ENCODE assay signal across 17 cellular contexts in genomic region chr17:29747660-29748059, GRCh38.
DNase-seq lines count a peak whose midpoint lies in the region; ATAC-seq and TF ChIP-seq lines count a peak whose summit lies in the region.
"Had no signal": no experiment of that assay in that cellular context is flagged by ENCODE, and none has a peak within 500 bp of the region (broad histone marks: within the 10 kb centered on the region; RNA-seq: fewer than 3 reads in every experiment).

No MANE protein-coding gene starts in this region.

- no peaks in the 10 kb centered on the region for H3K9me3 Mint-ChIP-seq in CD8-positive, alpha-beta T cell
- H3K9me3 Mint-ChIP-seq: T-helper 1 cell treated with Interleukin-12 subunit alpha and Interleukin-12 subunit beta and Interleukin-4 antibody, amounts not matched to agents 30 μg/mL and 1 μg/mL, for 36 hours; WTC11 had no signal

- intact Hi-C loops in CD8-positive, alpha-beta T cell (cut with DNase I, micrococcal nuclease) = no loop called here
- intact Hi-C loops in A673 (cut with micrococcal nuclease; ENCODE audit: unreplicated experiment) = no loop called here

- peak overlapping the region; percentile 24 for H3K27ac Mint-ChIP-seq in CD8-positive, alpha-beta T cell
- H3K27ac Mint-ChIP-seq: T-helper 1 cell treated with Interleukin-12 subunit alpha and Interleukin-12 subunit beta and Interleukin-4 antibody, amounts not matched to agents 30 μg/mL and 1 μg/mL, for 36 hours; WTC11 had no signal

- H3K4me3 ChIP-seq in CD8-positive, alpha-beta T cell (ENCODE audit: low read depth, low read length) = no peak overlapping the region
- H3K4me3 ChIP-seq in A673 (ENCODE audit: low read depth, low read length, poor library complexity, severe bottlenecking) = no peak overlapping the region
- H3K4me3 ChIP-seq: left lung, suprapubic skin had no signal

- POLR2A ChIA-PET in CD8-positive, alpha-beta T cell (lab: Charles Lee) = interaction anchor here (0.7 to 1.1 kb wide), 3 partner anchors 11 to 41 kb away, joined by 3 to 5 read pairs (median 3); no protein-coding TSS in a partner anchor
- POLR2A ChIA-PET in A673 (lab: Charles Lee; ENCODE audit: low non-redundant PET) = no interaction called here

- ATAC-seq in CD8-positive, alpha-beta T cell = no peak
- ATAC-seq in GM18519 (IDR thresholded peaks at IDR 0.05; ENCODE audit: low FRiP score, unreplicated experiment) (no peak), GM18858 (IDR thresholded peaks at IDR 0.05; ENCODE audit: unreplicated experiment) (no peak)
- ATAC-seq: left lung, WTC11 had no signal

- no peak for TF ChIP-seq CTCF in 22Rv1 (IDR thresholded peaks at IDR 0.05)
- TF ChIP-seq CTCF in CD8-positive, alpha-beta T cell (IDR thresholded peaks at IDR 0.05) = no peak
- no peak for TF ChIP-seq CTCF in A673 (conservative IDR thresholded peaks at IDR 0.05; ENCODE audit: low read depth, low read length)

- no peaks in the 10 kb centered on the region for H3K27me3 ChIP-seq in CD8-positive, alpha-beta T cell (ENCODE audit: insufficient read depth, low read length)
- H3K27me3 ChIP-seq in A673 (replicated peaks; ENCODE audit: insufficient read depth, low read depth, low read length, poor library complexity) = no peaks in the 10 kb centered on the region
- H3K27me3 ChIP-seq: left lung, suprapubic skin had no signal

- peaks cover 9% of the 10 kb centered on the region for H3K36me3 ChIP-seq in CD8-positive, alpha-beta T cell (ENCODE audit: insufficient read depth, low read length)
- peaks cover 14% of the 10 kb centered on the region for H3K36me3 ChIP-seq in A673 (ENCODE audit: insufficient read depth, low read length, poor library complexity, severe bottlenecking)
- H3K36me3 ChIP-seq: suprapubic skin had no signal

- H3K4me1 ChIP-seq in CD8-positive, alpha-beta T cell (ENCODE audit: insufficient read depth, low read length) = peaks cover 42% of the 10 kb centered on the region
- H3K4me1 ChIP-seq in A673 (ENCODE audit: insufficient read depth, low read length, poor library complexity, severe bottlenecking) = peaks cover 54% of the 10 kb centered on the region

- CTCF ChIA-PET in CD8-positive, alpha-beta T cell (lab: Charles Lee) = no interaction called here
- CTCF ChIA-PET in A673 (lab: Charles Lee) = no interaction called here

- H3K4me1 Mint-ChIP-seq in CD8-positive, alpha-beta T cell (ENCODE audit: low read depth) = peaks cover 70% of the 10 kb centered on the region

- H3K27me3 Mint-ChIP-seq in CD8-positive, alpha-beta T cell (ENCODE audit: low read depth) = no peaks in the 10 kb centered on the region

- no peaks in the 10 kb centered on the region for H3K9me3 ChIP-seq in CD8-positive, alpha-beta T cell (ENCODE audit: low read length)
- H3K9me3 ChIP-seq in A673 (ENCODE audit: low read depth, low read length, poor library complexity, severe bottlenecking) = no peaks in the 10 kb centered on the region
- H3K9me3 ChIP-seq: left lung, suprapubic skin had no signal

- peaks cover 42% of the 10 kb centered on the region for H3K36me3 Mint-ChIP-seq in CD8-positive, alpha-beta T cell
- H3K36me3 Mint-ChIP-seq: WTC11 had no signal

- peak overlapping the region; percentile 35 for H3K27ac ChIP-seq in 22Rv1
- no peak overlapping the region for H3K27ac ChIP-seq in CD8-positive, alpha-beta T cell (ENCODE audit: low read depth, low read length)
- no peak overlapping the region for H3K27ac ChIP-seq in A673 (ENCODE audit: low read depth, low read length, poor library complexity, severe bottlenecking)
- H3K27ac ChIP-seq: suprapubic skin had no signal

- no peak for DNase-seq in CD8-positive, alpha-beta T cell
- DNase-seq in NCI-H524 (lab: John Stamatoyannopoulos, UW) (peak; percentile 66 to 88), fibroblast of gingiva (ENCODE audit: low read depth) (peak; percentile 27), A673 (ENCODE audit: low spot score) (no peak), NCI-H2081 treated with DMSO at 0.1 percent for 48 hours (lab: John Stamatoyannopoulos, UW) (no peak)
- DNase-seq: activated naive CD4-positive, alpha-beta T cell treated with anti-CD3 and anti-CD28 coated beads, Interleukin-2, amount 50 U/mL, for 16 hours; effector CD4-positive, alpha-beta T cell; Kasumi-1; left lung; NCI-H1417 treated with DMSO at 0.1 percent for 48 hours; NCI-H510A treated with DMSO at 0.1 percent for 48 hours had no signal

- BruUV-seq in A673 (replicated peaks; lab: Mats Ljungman, UMichigan) = no TSS peak

- no peak overlapping the region for H3K4me3 Mint-ChIP-seq in CD8-positive, alpha-beta T cell
- H3K4me3 Mint-ChIP-seq: T-helper 1 cell treated with Interleukin-12 subunit alpha and Interleukin-12 subunit beta and Interleukin-4 antibody, amounts not matched to agents 30 μg/mL and 1 μg/mL, for 36 hours; WTC11 had no signal

Comparison
In these comparisons a context has a peak if more than half of its experiments do, and no peak if none do; other contexts are left out.
1. DNase-seq: peak in NCI-H524 (2 of 2) and fibroblast of gingiva (single experiment); none in CD8-positive, alpha-beta T cell (0 of 7), A673 (single experiment) and NCI-H2081 treated with DMSO at 0.1 percent for 48 hours (single experiment).